ENCODE assay signal across 19 cellular contexts in the genomic region with DNA sequence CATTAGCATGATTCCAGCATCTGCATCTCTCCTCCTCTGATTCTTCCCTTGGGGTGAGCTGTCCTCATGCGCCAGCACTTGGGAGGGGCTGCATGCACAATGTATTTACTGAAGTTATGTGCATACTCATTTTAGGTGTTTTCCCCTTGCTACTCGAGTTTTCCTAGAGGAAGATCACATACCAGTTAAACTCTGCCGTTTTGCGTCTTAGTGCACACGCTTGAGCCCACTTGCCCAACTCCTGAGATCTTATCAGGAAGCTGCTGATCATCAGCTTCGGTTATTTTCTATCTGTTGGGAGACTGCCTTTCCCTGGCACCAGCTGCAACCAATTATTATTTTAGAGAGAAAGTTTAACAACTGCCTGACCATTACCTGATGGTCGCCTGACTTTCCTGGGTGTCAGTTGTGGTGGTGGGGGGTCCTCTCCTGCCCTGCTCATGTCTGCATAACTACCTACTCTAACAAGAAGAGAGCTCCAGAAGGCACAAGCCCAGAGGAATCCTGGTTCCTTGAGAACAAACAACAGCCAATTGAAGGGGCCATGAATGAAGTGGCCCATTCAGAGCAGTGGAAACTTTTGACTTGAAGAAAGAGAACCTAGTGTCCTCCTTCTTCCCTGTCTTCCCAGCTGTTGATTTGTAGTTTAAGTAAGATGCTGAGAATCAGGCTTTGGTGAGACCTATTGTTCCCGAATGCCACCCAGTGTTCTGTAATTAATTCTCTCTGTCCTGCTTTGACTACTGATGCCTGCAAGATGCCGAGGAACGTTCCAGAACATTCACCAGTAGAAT.
"Had no signal": no experiment of that assay in that cellular context is flagged by ENCODE, and none has a peak within 500 bp of the region (broad histone marks: within the 10 kb centered on the region; RNA-seq: fewer than 3 reads in every experiment).

No MANE protein-coding gene starts in this region.

- H3K4me3 ChIP-seq: body of pancreas, left ventricle myocardium inferior, right lobe of liver, skin epidermis, testis, upper lobe of right lung had no signal

- H3K27me3 ChIP-seq: body of pancreas, right lobe of liver, testis, upper lobe of right lung had no signal

- H3K9me3 Mint-ChIP-seq: stimulated activated effector memory CD8-positive, alpha-beta T cell treated with anti-CD3 and anti-CD28 coated beads, Interleukin-12 subunit alpha, Interleukin-12 subunit beta, amount 100 ng/mL, for 72 hours had no signal

- DNase-seq: activated CD4-positive, alpha-beta T cell treated with anti-CD3 and anti-CD28 coated beads, Interleukin-2, amount 10 ng/mL, durations not matched to agents 24 days and 14 days; activated CD8-positive, alpha-beta memory T cell treated with anti-CD3 and anti-CD28 coated beads, Interleukin-2, amount 10 ng/mL, durations not matched to agents 7 days and 5 days; activated CD8-positive, alpha-beta T cell treated with anti-CD3 and anti-CD28 coated beads for 36 hours; activated effector memory CD4-positive, alpha-beta T cell treated with anti-CD3 and anti-CD28 coated beads, Interleukin-2, amount 50 U/mL, for 16 hours; activated naive CD4-positive, alpha-beta T cell treated with anti-CD3 and anti-CD28 coated beads, Interleukin-2, amount 10 ng/mL, durations not matched to agents 7 days and 5 days; activated T-cell treated with anti-CD3 and anti-CD28 coated beads for 4 hours; anterior cingulate cortex; body of pancreas; erythroblast; kidney glomerular epithelial cell; left ventricle myocardium inferior; right lobe of liver; stimulated activated CD4-positive, alpha-beta T cell treated with anti-CD3 and anti-CD28 coated beads, Interleukin-2, amount 100 ng/mL, for 24 hours; testis; upper lobe of right lung had no signal

- H3K9me3 ChIP-seq: body of pancreas, right lobe of liver, testis, upper lobe of right lung had no signal

- H3K4me1 ChIP-seq: left ventricle myocardium inferior, right lobe of liver had no signal

- H3K4me1 Mint-ChIP-seq: stimulated activated effector memory CD8-positive, alpha-beta T cell treated with anti-CD3 and anti-CD28 coated beads, Interleukin-12 subunit alpha, Interleukin-12 subunit beta, amount 100 ng/mL, for 72 hours had no signal

- H3K36me3 Mint-ChIP-seq: activated CD8-positive, alpha-beta memory T cell treated with anti-CD3 and anti-CD28 coated beads, Interleukin-2, amount 10 ng/mL, durations not matched to agents 7 days and 5 days; activated naive CD4-positive, alpha-beta T cell treated with anti-CD3 and anti-CD28 coated beads, Interleukin-2, amount 10 ng/mL, durations not matched to agents 7 days and 5 days; stimulated activated effector memory CD8-positive, alpha-beta T cell treated with anti-CD3 and anti-CD28 coated beads, Interleukin-12 subunit alpha, Interleukin-12 subunit beta, amount 100 ng/mL, for 72 hours had no signal

- H3K27ac Mint-ChIP-seq: activated CD4-positive, alpha-beta T cell treated with anti-CD3 and anti-CD28 coated beads, Interleukin-2, amount 10 ng/mL, durations not matched to agents 24 days and 14 days; activated CD8-positive, alpha-beta memory T cell treated with anti-CD3 and anti-CD28 coated beads, Interleukin-2, amount 10 ng/mL, durations not matched to agents 7 days and 5 days; activated CD8-positive, alpha-beta T cell treated with anti-CD3 and anti-CD28 coated beads for 36 hours; activated naive CD4-positive, alpha-beta T cell treated with anti-CD3 and anti-CD28 coated beads, Interleukin-2, amount 10 ng/mL, durations not matched to agents 7 days and 5 days; stimulated activated effector memory CD8-positive, alpha-beta T cell treated with anti-CD3 and anti-CD28 coated beads, Interleukin-12 subunit alpha, Interleukin-12 subunit beta, amount 100 ng/mL, for 72 hours had no signal

- H3K4me3 Mint-ChIP-seq: activated CD4-positive, alpha-beta T cell treated with anti-CD3 and anti-CD28 coated beads, Interleukin-2, amount 10 ng/mL, durations not matched to agents 24 days and 14 days; activated CD8-positive, alpha-beta memory T cell treated with anti-CD3 and anti-CD28 coated beads, Interleukin-2, amount 10 ng/mL, durations not matched to agents 7 days and 5 days; activated CD8-positive, alpha-beta T cell treated with anti-CD3 and anti-CD28 coated beads for 36 hours; activated naive CD4-positive, alpha-beta T cell treated with anti-CD3 and anti-CD28 coated beads, Interleukin-2, amount 10 ng/mL, durations not matched to agents 7 days and 5 days; nephron; stimulated activated effector memory CD8-positive, alpha-beta T cell treated with anti-CD3 and anti-CD28 coated beads, Interleukin-12 subunit alpha, Interleukin-12 subunit beta, amount 100 ng/mL, for 72 hours; T-helper 1 cell treated with Interleukin-12 subunit alpha and Interleukin-12 subunit beta and Interleukin-4 antibody, amounts not matched to agents 30 μg/mL and 1 μg/mL, for 36 hours had no signal

- H3K27ac ChIP-seq: body of pancreas, left ventricle myocardium inferior, right lobe of liver, testis, upper lobe of right lung had no signal

- ATAC-seq: activated CD8-positive, alpha-beta memory T cell treated with anti-CD3 and anti-CD28 coated beads, Interleukin-2, amount 10 ng/mL, durations not matched to agents 7 days and 5 days; body of pancreas; right lobe of liver had no signal

- H3K27me3 Mint-ChIP-seq: activated CD4-positive, alpha-beta T cell treated with anti-CD3 and anti-CD28 coated beads, Interleukin-2, amount 10 ng/mL, durations not matched to agents 24 days and 14 days; activated naive CD4-positive, alpha-beta T cell treated with anti-CD3 and anti-CD28 coated beads, Interleukin-2, amount 10 ng/mL, durations not matched to agents 7 days and 5 days had no signal

- H3K36me3 ChIP-seq: left ventricle myocardium inferior, right lobe of liver, upper lobe of right lung had no signal
